Comparison of ENCODE assay signal across 18 cellular contexts in the genomic region with DNA sequence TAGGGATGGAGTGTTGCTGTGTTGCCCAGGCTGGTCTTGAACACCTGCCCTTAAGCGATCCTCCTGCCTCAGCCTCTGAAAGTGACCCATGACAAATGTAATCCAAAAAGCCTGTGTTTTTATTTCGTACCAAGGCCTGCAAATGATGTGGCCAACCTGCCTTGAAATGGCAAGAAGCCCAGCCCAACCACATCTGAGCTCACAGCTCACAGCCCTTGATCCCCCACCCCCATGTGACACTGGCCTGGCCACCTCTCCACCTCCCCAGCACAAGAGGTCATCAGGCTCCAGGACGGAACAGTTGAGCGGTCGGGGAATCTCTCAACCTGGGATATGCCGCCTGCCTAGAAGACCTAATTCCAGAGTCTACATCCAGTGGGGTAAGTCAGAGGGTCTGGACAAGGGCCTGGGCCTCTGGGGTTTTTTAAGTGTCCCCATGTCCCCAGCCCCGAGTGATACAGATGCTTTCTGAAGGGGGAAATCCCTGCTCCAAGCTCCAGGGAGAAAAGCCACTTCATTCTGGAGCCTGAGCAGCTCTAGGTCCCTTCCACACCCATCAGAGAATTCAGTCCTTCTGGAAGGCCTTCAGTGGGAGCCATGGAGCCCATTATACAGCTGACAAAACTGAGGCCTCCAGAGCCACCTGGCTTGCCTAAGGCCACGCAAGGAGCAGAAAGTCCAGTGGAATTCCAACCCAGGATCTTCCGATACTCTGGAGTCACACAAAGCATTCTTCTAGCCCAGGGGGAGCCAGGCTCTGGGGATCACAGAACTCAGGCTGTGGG.
"Had no signal": no experiment of that assay in that cellular context is flagged by ENCODE, and none has a peak within 500 bp of the region (broad histone marks: within the 10 kb centered on the region; RNA-seq: fewer than 3 reads in every experiment).

No MANE protein-coding gene starts in this region.

- H3K9me3 Mint-ChIP-seq: activated naive CD4-positive, alpha-beta T cell treated with anti-CD3 and anti-CD28 coated beads, Interleukin-2, amount 50 U/mL, for 24 hours had no signal

- H3K36me3 ChIP-seq: adrenal gland, cardiac muscle cell, spleen, stomach had no signal

- H3K4me3 Mint-ChIP-seq: activated CD8-positive, alpha-beta memory T cell treated with anti-CD3 and anti-CD28 coated beads, Interleukin-2, amount 10 ng/mL, durations not matched to agents 7 days and 5 days; activated naive CD4-positive, alpha-beta T cell treated with anti-CD3 and anti-CD28 coated beads, Interleukin-2, amount 50 U/mL, for 24 hours; endodermal cell; memory B cell; naive thymus-derived CD8-positive, alpha-beta T cell had no signal

- DNase-seq: activated CD4-positive, alpha-beta T cell treated with anti-CD3 and anti-CD28 coated beads, Interleukin-2, amount 50 U/mL, for 48 hours; activated CD8-positive, alpha-beta memory T cell treated with anti-CD3 and anti-CD28 coated beads, Interleukin-2, amount 10 ng/mL, durations not matched to agents 7 days and 5 days; activated T-cell treated with anti-CD3 and anti-CD28 coated beads, Interleukin-2, amount 50 U/mL, for 1 hour; adrenal gland; dorsolateral prefrontal cortex; endodermal cell; erythroblast; left ventricle myocardium superior; naive thymus-derived CD8-positive, alpha-beta T cell; nucleus accumbens; spleen; stomach; T-helper 1 cell; testis had no signal

- H3K4me3 ChIP-seq: adrenal gland, cardiac muscle cell, dorsolateral prefrontal cortex, spleen, stomach, testis had no signal

- H3K27me3 ChIP-seq: adrenal gland, cardiac muscle cell, dorsolateral prefrontal cortex, stomach, testis had no signal

- H3K27me3 Mint-ChIP-seq: activated CD8-positive, alpha-beta memory T cell treated with anti-CD3 and anti-CD28 coated beads, Interleukin-2, amount 10 ng/mL, durations not matched to agents 7 days and 5 days had no signal

- H3K36me3 Mint-ChIP-seq: activated CD8-positive, alpha-beta memory T cell treated with anti-CD3 and anti-CD28 coated beads, Interleukin-2, amount 10 ng/mL, durations not matched to agents 7 days and 5 days; activated naive CD4-positive, alpha-beta T cell treated with anti-CD3 and anti-CD28 coated beads, Interleukin-2, amount 50 U/mL, for 24 hours; memory B cell; naive thymus-derived CD8-positive, alpha-beta T cell had no signal

- ATAC-seq: activated CD8-positive, alpha-beta memory T cell treated with anti-CD3 and anti-CD28 coated beads, Interleukin-2, amount 10 ng/mL, durations not matched to agents 7 days and 5 days; left ventricle myocardium superior; naive thymus-derived CD8-positive, alpha-beta T cell; sciatic nerve had no signal

- H3K4me1 ChIP-seq: adrenal gland had no signal

- H3K9me3 ChIP-seq: adrenal gland, spleen, stomach, testis had no signal

- H3K27ac Mint-ChIP-seq: activated CD8-positive, alpha-beta memory T cell treated with anti-CD3 and anti-CD28 coated beads, Interleukin-2, amount 10 ng/mL, durations not matched to agents 7 days and 5 days; activated naive CD4-positive, alpha-beta T cell treated with anti-CD3 and anti-CD28 coated beads, Interleukin-2, amount 50 U/mL, for 24 hours; endodermal cell; memory B cell; naive thymus-derived CD8-positive, alpha-beta T cell had no signal

- H3K27ac ChIP-seq: adrenal gland, cardiac muscle cell, dorsolateral prefrontal cortex, spleen, stomach, testis had no signal

- H3K4me1 Mint-ChIP-seq: activated CD8-positive, alpha-beta memory T cell treated with anti-CD3 and anti-CD28 coated beads, Interleukin-2, amount 10 ng/mL, durations not matched to agents 7 days and 5 days; activated naive CD4-positive, alpha-beta T cell treated with anti-CD3 and anti-CD28 coated beads, Interleukin-2, amount 50 U/mL, for 24 hours had no signal
